1 cellular context compared by ENCODE assay signal in the genomic region with DNA sequence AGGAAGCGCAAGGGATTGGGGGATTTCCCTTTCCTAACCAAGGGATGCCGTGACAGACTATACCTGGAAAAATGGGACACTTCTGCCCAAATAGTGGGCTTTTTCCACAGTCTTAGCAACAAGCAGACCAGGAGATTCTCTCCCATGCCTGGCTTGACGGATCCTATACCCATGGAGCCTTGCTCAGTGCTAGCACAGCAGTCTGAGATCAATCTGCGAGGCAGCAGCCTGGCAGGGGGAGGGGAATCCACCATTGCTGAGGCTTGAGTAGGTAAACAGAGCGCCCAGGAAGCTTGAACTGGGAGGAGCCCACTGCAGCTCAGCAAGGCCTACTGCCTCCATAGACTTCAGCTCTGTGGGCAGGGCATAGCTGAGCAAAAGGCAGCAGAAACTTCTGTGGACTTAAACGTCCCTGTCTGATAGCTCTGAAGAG.
TF ChIP-seq lines count a peak whose summit lies in the region.

No MANE protein-coding gene starts in this region.

TF ChIP-seq in HepG2, 621 proteins besides CTCF, POLR2A, EP300 and RAD21 (continues in another document):
- TF ChIP-seq ASH2L (IDR thresholded peaks at IDR 0.05; ENCODE audit: insufficient read length, low read depth, low read length) (no peak), TARDBP (CRISPR knock-in tag; IDR thresholded peaks at IDR 0.05) (0 out of 2 replicates have a peak, but pooled peaks have one; percentile 19), ZSCAN29 (CRISPR knock-in tag; conservative IDR thresholded peaks at IDR 0.05) (0 out of 2 replicates have a peak, but pooled peaks have one; percentile 50), ZMYM4 (CRISPR knock-in tag; IDR thresholded peaks at IDR 0.05) (peak; percentile 29; the same call in 1 of the 2 replicates), SP5 (CRISPR knock-in tag; IDR thresholded peaks at IDR 0.05; ENCODE audit: borderline replicate concordance, low read depth) (peak; percentile 42; the same call in 1 of the 2 replicates), ZBTB38 (CRISPR knock-in tag; IDR thresholded peaks at IDR 0.05) (peak; percentile 86), ZFX (CRISPR knock-in tag; IDR thresholded peaks at IDR 0.05; ENCODE audit: low read depth) (0 out of 2 replicates have a peak, but pooled peaks have one; percentile 46), IRF2 (CRISPR knock-in tag; IDR thresholded peaks at IDR 0.05) (peak; percentile 41; the same call in 1 of the 2 replicates), ATF7-NPFF (CRISPR knock-in tag; IDR thresholded peaks at IDR 0.05; ENCODE audit: low read depth) (0 out of 2 replicates have a peak, but pooled peaks have one; percentile 34), ZNF556 (CRISPR knock-in tag; IDR thresholded peaks at IDR 0.05; ENCODE audit: borderline replicate concordance) (no peak), POLR2G (IDR thresholded peaks at IDR 0.05; ENCODE audit: low read depth, low read length) (peak; percentile 26; the same call in 1 of the 2 replicates), STAG1 (CRISPR knock-in tag; IDR thresholded peaks at IDR 0.05) (no peak), ZMYM3 (CRISPR knock-in tag; IDR thresholded peaks at IDR 0.05) (0 out of 2 replicates have a peak, but pooled peaks have one; percentile 53), KMT2A (CRISPR knock-in tag; IDR thresholded peaks at IDR 0.05) (0 out of 2 replicates have a peak, but pooled peaks have one; percentile 25), YY1 (IDR thresholded peaks at IDR 0.05; ENCODE audit: insufficient read depth, insufficient replicate concordance, low read depth, low read length) (peak; percentile 64), ELF1 (CRISPR knock-in tag; IDR thresholded peaks at IDR 0.05) (no peak; the same call in 1 of the 2 replicates), FOXK1 (CRISPR knock-in tag; IDR thresholded peaks at IDR 0.05; ENCODE audit: borderline replicate concordance, low read depth) (peak; percentile 50; the same call in 1 of the 2 replicates), SOX13 (IDR thresholded peaks at IDR 0.05) (no peak), SOX13 (CRISPR knock-in tag; conservative IDR thresholded peaks at IDR 0.05 in 1 of 2, IDR thresholded peaks at IDR 0.05 in 1 of 2) (0 out of 4 replicates have a peak, but pooled peaks of 1 of the 2 experiments have one; percentile 9), CREM (IDR thresholded peaks at IDR 0.05) (no peak), CREM (CRISPR knock-in tag; IDR thresholded peaks at IDR 0.05) (no peak), HES4 (CRISPR knock-in tag; IDR thresholded peaks at IDR 0.05; ENCODE audit: borderline replicate concordance) (no peak), GFI1 (CRISPR knock-in tag; IDR thresholded peaks at IDR 0.05; ENCODE audit: borderline replicate concordance) (no peak), GATAD2A (CRISPR knock-in tag; IDR thresholded peaks at IDR 0.05) (peak; percentile 41; the same call in 1 of the 2 replicates)
- TF ChIP-seq, protein P1, sequence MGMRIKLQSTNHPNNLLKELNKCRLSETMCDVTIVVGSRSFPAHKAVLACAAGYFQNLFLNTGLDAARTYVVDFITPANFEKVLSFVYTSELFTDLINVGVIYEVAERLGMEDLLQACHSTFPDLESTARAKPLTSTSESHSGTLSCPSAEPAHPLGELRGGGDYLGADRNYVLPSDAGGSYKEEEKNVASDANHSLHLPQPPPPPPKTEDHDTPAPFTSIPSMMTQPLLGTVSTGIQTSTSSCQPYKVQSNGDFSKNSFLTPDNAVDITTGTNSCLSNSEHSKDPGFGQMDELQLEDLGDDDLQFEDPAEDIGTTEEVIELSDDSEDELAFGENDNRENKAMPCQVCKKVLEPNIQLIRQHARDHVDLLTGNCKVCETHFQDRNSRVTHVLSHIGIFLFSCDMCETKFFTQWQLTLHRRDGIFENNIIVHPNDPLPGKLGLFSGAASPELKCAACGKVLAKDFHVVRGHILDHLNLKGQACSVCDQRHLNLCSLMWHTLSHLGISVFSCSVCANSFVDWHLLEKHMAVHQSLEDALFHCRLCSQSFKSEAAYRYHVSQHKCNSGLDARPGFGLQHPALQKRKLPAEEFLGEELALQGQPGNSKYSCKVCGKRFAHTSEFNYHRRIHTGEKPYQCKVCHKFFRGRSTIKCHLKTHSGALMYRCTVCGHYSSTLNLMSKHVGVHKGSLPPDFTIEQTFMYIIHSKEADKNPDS (CRISPR knock-in tag; IDR thresholded peaks at IDR 0.05), result no peak
- TF ChIP-seq, protein P2, sequence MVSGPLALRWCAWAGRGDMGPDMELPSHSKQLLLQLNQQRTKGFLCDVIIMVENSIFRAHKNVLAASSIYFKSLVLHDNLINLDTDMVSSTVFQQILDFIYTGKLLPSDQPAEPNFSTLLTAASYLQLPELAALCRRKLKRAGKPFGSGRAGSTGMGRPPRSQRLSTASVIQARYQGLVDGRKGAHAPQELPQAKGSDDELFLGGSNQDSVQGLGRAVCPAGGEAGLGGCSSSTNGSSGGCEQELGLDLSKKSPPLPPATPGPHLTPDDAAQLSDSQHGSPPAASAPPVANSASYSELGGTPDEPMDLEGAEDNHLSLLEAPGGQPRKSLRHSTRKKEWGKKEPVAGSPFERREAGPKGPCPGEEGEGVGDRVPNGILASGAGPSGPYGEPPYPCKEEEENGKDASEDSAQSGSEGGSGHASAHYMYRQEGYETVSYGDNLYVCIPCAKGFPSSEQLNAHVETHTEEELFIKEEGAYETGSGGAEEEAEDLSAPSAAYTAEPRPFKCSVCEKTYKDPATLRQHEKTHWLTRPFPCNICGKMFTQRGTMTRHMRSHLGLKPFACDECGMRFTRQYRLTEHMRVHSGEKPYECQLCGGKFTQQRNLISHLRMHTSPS (CRISPR knock-in tag; IDR thresholded peaks at IDR 0.05; ENCODE audit: low read depth), result peak; percentile 63; the same call in 1 of the 2 replicates
- TF ChIP-seq, protein P3, sequence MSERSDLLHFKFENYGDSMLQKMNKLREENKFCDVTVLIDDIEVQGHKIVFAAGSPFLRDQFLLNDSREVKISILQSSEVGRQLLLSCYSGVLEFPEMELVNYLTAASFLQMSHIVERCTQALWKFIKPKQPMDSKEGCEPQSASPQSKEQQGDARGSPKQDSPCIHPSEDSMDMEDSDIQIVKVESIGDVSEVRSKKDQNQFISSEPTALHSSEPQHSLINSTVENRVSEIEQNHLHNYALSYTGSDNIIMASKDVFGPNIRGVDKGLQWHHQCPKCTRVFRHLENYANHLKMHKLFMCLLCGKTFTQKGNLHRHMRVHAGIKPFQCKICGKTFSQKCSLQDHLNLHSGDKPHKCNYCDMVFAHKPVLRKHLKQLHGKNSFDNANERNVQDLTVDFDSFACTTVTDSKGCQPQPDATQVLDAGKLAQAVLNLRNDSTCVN (CRISPR knock-in tag; IDR thresholded peaks at IDR 0.05; ENCODE audit: borderline replicate concordance), result peak; percentile 39; the same call in 1 of the 2 replicates
- TF ChIP-seq, protein P4, sequence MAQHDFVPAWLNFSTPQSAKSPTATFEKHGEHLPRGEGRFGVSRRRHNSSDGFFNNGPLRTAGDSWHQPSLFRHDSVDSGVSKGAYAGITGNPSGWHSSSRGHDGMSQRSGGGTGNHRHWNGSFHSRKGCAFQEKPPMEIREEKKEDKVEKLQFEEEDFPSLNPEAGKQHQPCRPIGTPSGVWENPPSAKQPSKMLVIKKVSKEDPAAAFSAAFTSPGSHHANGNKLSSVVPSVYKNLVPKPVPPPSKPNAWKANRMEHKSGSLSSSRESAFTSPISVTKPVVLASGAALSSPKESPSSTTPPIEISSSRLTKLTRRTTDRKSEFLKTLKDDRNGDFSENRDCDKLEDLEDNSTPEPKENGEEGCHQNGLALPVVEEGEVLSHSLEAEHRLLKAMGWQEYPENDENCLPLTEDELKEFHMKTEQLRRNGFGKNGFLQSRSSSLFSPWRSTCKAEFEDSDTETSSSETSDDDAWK (CRISPR knock-in tag; IDR thresholded peaks at IDR 0.05), result no peak
- TF ChIP-seq, protein P5, sequence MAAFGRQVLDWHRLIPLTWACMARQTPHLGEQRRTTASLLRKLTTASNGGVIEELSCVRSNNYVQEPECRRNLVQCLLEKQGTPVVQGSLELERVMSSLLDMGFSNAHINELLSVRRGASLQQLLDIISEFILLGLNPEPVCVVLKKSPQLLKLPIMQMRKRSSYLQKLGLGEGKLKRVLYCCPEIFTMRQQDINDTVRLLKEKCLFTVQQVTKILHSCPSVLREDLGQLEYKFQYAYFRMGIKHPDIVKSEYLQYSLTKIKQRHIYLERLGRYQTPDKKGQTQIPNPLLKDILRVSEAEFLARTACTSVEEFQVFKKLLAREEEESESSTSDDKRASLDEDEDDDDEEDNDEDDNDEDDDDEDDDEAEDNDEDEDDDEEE (CRISPR knock-in tag; IDR thresholded peaks at IDR 0.05), result peak; percentile 66; the same call in 1 of the 2 replicates
- TF ChIP-seq, protein P6, sequence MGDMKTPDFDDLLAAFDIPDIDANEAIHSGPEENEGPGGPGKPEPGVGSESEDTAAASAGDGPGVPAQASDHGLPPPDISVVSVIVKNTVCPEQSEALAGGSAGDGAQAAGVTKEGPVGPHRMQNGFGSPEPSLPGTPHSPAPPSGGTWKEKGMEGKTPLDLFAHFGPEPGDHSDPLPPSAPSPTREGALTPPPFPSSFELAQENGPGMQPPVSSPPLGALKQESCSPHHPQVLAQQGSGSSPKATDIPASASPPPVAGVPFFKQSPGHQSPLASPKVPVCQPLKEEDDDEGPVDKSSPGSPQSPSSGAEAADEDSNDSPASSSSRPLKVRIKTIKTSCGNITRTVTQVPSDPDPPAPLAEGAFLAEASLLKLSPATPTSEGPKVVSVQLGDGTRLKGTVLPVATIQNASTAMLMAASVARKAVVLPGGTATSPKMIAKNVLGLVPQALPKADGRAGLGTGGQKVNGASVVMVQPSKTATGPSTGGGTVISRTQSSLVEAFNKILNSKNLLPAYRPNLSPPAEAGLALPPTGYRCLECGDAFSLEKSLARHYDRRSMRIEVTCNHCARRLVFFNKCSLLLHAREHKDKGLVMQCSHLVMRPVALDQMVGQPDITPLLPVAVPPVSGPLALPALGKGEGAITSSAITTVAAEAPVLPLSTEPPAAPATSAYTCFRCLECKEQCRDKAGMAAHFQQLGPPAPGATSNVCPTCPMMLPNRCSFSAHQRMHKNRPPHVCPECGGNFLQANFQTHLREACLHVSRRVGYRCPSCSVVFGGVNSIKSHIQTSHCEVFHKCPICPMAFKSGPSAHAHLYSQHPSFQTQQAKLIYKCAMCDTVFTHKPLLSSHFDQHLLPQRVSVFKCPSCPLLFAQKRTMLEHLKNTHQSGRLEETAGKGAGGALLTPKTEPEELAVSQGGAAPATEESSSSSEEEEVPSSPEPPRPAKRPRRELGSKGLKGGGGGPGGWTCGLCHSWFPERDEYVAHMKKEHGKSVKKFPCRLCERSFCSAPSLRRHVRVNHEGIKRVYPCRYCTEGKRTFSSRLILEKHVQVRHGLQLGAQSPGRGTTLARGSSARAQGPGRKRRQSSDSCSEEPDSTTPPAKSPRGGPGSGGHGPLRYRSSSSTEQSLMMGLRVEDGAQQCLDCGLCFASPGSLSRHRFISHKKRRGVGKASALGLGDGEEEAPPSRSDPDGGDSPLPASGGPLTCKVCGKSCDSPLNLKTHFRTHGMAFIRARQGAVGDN (CRISPR knock-in tag; IDR thresholded peaks at IDR 0.05), result peak; percentile 72
- TF ChIP-seq, protein P7, sequence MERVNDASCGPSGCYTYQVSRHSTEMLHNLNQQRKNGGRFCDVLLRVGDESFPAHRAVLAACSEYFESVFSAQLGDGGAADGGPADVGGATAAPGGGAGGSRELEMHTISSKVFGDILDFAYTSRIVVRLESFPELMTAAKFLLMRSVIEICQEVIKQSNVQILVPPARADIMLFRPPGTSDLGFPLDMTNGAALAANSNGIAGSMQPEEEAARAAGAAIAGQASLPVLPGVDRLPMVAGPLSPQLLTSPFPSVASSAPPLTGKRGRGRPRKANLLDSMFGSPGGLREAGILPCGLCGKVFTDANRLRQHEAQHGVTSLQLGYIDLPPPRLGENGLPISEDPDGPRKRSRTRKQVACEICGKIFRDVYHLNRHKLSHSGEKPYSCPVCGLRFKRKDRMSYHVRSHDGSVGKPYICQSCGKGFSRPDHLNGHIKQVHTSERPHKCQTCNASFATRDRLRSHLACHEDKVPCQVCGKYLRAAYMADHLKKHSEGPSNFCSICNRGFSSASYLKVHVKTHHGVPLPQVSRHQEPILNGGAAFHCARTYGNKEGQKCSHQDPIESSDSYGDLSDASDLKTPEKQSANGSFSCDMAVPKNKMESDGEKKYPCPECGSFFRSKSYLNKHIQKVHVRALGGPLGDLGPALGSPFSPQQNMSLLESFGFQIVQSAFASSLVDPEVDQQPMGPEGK (CRISPR knock-in tag; IDR thresholded peaks at IDR 0.05), result 0 out of 2 replicates have a peak, but pooled peaks have one; percentile 19
- TF ChIP-seq, protein P8, sequence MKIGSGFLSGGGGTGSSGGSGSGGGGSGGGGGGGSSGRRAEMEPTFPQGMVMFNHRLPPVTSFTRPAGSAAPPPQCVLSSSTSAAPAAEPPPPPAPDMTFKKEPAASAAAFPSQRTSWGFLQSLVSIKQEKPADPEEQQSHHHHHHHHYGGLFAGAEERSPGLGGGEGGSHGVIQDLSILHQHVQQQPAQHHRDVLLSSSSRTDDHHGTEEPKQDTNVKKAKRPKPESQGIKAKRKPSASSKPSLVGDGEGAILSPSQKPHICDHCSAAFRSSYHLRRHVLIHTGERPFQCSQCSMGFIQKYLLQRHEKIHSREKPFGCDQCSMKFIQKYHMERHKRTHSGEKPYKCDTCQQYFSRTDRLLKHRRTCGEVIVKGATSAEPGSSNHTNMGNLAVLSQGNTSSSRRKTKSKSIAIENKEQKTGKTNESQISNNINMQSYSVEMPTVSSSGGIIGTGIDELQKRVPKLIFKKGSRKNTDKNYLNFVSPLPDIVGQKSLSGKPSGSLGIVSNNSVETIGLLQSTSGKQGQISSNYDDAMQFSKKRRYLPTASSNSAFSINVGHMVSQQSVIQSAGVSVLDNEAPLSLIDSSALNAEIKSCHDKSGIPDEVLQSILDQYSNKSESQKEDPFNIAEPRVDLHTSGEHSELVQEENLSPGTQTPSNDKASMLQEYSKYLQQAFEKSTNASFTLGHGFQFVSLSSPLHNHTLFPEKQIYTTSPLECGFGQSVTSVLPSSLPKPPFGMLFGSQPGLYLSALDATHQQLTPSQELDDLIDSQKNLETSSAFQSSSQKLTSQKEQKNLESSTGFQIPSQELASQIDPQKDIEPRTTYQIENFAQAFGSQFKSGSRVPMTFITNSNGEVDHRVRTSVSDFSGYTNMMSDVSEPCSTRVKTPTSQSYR (CRISPR knock-in tag; IDR thresholded peaks at IDR 0.05; ENCODE audit: borderline replicate concordance), result peak; percentile 88
- TF ChIP-seq, protein P9, sequence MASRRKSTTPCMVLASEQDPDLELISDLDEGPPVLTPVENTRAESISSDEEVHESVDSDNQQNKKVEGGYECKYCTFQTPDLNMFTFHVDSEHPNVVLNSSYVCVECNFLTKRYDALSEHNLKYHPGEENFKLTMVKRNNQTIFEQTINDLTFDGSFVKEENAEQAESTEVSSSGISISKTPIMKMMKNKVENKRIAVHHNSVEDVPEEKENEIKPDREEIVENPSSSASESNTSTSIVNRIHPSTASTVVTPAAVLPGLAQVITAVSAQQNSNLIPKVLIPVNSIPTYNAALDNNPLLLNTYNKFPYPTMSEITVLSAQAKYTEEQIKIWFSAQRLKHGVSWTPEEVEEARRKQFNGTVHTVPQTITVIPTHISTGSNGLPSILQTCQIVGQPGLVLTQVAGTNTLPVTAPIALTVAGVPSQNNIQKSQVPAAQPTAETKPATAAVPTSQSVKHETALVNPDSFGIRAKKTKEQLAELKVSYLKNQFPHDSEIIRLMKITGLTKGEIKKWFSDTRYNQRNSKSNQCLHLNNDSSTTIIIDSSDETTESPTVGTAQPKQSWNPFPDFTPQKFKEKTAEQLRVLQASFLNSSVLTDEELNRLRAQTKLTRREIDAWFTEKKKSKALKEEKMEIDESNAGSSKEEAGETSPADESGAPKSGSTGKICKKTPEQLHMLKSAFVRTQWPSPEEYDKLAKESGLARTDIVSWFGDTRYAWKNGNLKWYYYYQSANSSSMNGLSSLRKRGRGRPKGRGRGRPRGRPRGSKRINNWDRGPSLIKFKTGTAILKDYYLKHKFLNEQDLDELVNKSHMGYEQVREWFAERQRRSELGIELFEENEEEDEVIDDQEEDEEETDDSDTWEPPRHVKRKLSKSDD (CRISPR knock-in tag; IDR thresholded peaks at IDR 0.05; ENCODE audit: low read depth), result no peak
